In genomic region chr9:89777544-89777943, GRCh38 we compare ENCODE assay signal across 1 cellular context.
TF ChIP-seq lines count a peak whose summit lies in the region.

No MANE protein-coding gene starts in this region.

TF ChIP-seq in H1, 55 proteins besides CTCF, POLR2A, EP300 and RAD21:
- TF ChIP-seq TAF7 (optimal IDR thresholded peaks at IDR 0.05; ENCODE audit: borderline replicate concordance, low read depth, low read length) (no peak), BACH1 (IDR thresholded peaks at IDR 0.05; ENCODE audit: low read length) (no peak), TAF1 (IDR thresholded peaks at IDR 0.05; ENCODE audit: low read depth, low read length) (no peak), ASH2L (IDR thresholded peaks at IDR 0.05; ENCODE audit: low read length) (no peak), CHD1 (IDR thresholded peaks at IDR 0.05; ENCODE audit: low read depth, low read length) (no peak), SAP30 (IDR thresholded peaks at IDR 0.05; ENCODE audit: insufficient read depth, insufficient replicate concordance, low read length) (no peak), KDM4A (IDR thresholded peaks at IDR 0.05; ENCODE audit: low read depth, low read length, severe bottlenecking) (no peak), CBX5 (IDR thresholded peaks at IDR 0.05; ENCODE audit: low read depth, low read length) (no peak), TBP (IDR thresholded peaks at IDR 0.05; ENCODE audit: low read depth, low read length) (no peak), USF2 (IDR thresholded peaks at IDR 0.05; ENCODE audit: low read length) (no peak), CTBP2 (IDR thresholded peaks at IDR 0.05; ENCODE audit: borderline replicate concordance, insufficient read depth, insufficient read length, low read length) (no peak)
- TF ChIP-seq, protein P1, sequence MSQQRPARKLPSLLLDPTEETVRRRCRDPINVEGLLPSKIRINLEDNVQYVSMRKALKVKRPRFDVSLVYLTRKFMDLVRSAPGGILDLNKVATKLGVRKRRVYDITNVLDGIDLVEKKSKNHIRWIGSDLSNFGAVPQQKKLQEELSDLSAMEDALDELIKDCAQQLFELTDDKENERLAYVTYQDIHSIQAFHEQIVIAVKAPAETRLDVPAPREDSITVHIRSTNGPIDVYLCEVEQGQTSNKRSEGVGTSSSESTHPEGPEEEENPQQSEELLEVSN (IDR thresholded peaks at IDR 0.05), result no peak
- TF ChIP-seq, protein P2, sequence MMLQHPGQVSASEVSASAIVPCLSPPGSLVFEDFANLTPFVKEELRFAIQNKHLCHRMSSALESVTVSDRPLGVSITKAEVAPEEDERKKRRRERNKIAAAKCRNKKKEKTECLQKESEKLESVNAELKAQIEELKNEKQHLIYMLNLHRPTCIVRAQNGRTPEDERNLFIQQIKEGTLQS (IDR thresholded peaks at IDR 0.05; ENCODE audit: insufficient read depth, low read depth, low read length), result no peak
